Comparison of ENCODE assay signal across 9 cellular contexts in genomic region chr1:222167111-222167510, GRCh38.
DNase-seq lines count a peak whose midpoint lies in the region; ATAC-seq and TF ChIP-seq lines count a peak whose summit lies in the region.
"Had no signal": no experiment of that assay in that cellular context is flagged by ENCODE, and none has a peak within 500 bp of the region (broad histone marks: within the 10 kb centered on the region; RNA-seq: fewer than 3 reads in every experiment).

No MANE protein-coding gene starts in this region.

- no peaks in the 10 kb centered on the region for H3K27me3 ChIP-seq in upper lobe of left lung

- no peak for TF ChIP-seq EP300 in upper lobe of left lung (IDR thresholded peaks at IDR 0.05)

- peak; percentile 94 for TF ChIP-seq CTCF in LNCAP (IDR thresholded peaks at IDR 0.05)
- peak in 4 of 6 experiments; percentile 38 to 50 (median 45) for TF ChIP-seq CTCF in upper lobe of left lung (IDR thresholded peaks at IDR 0.05)

- no peak for TF ChIP-seq POLR2A in upper lobe of left lung (IDR thresholded peaks at IDR 0.05)

- H3K4me3 ChIP-seq in upper lobe of left lung, result no peak overlapping the region

- no peaks in the 10 kb centered on the region for H3K36me3 ChIP-seq in upper lobe of left lung

- DNase-seq in NCI-H1092 treated with DMSO at 0.1 percent for 48 hours (lab: John Stamatoyannopoulos, UW), result peak; percentile 7
- no peak for DNase-seq in NCI-H1092 (lab: John Stamatoyannopoulos, UW)
- peak; percentile 94 for DNase-seq in amniotic epithelial cell (ENCODE audit: low read depth)
- peak; percentile 67 for DNase-seq in islet precursor cell
- DNase-seq in upper lobe of left lung, result peak in 1 of 2 donors; percentile 25
- DNase-seq in NCI-H1436 treated with DMSO at 0.1 percent for 48 hours (lab: John Stamatoyannopoulos, UW), result no peak
- DNase-seq: activated naive CD8-positive, alpha-beta T cell treated with anti-CD3 and anti-CD28 coated beads, Interleukin-2, amount 10 ng/mL, durations not matched to agents 7 days and 5 days had no signal

- ATAC-seq in GM19455 (IDR thresholded peaks at IDR 0.05; ENCODE audit: unreplicated experiment) (peak; percentile 43), upper lobe of left lung (ENCODE audit: low FRiP score in 2 of 2) (no peak)

- no peak overlapping the region for H3K27ac ChIP-seq in upper lobe of left lung

- no peaks in the 10 kb centered on the region for H3K4me1 ChIP-seq in upper lobe of left lung

- H3K9me3 ChIP-seq in upper lobe of left lung, result peaks cover 2 to 7% (median 4%) of the 10 kb centered on the region in 4 donors

- 66 to 71% methylated on average over 3 of the region's 3 CpGs for WGBS in upper lobe of left lung, 2 donors

Comparison
In these comparisons a context has a peak if more than half of its experiments do, and no peak if none do; other contexts are left out.
1. DNase-seq: peak in NCI-H1092 treated with DMSO at 0.1 percent for 48 hours (single experiment), amniotic epithelial cell (single experiment) and islet precursor cell (single experiment); none in NCI-H1092 (single experiment) and NCI-H1436 treated with DMSO at 0.1 percent for 48 hours (single experiment).